Comparison of ENCODE assay signal across 8 cellular contexts in the genomic region with DNA sequence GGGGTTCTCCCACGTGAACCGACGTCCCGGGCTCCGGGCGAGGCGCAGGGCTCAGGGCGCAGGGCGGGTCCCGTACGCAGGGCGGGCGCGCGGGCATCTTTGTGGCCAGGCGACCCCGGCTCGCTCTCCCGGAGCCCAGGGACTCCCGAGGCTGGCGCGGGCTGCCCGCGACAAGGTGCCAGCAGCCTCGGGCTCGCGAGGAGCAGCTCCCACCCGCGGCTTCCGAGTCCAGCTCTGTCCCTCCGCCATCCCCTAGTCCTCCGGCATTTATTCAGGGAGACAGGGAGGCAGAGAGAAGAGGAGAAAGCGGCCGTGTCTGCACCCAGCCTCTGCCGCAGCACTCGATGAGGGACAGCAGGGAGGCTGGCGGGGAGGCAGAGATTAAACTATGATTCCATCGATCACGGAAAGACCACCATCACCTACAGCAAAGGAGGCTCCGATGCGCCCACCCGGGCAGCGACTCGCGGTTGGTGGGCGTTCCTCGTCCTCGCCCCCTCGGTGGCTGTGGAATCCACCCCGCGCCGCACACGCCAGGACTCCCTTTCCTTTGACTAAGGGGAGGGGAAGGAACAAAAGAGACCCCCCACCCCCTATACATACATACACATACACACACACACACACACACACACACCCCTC. TPM values are rescaled to one million over a fixed set of nuclear protein-coding genes. Genes with fewer than 3 reads are reported as not detected.
A peak's percentile ranks its signal among the peaks of the same experiment; 100 is the strongest.
DNase-seq lines count a peak whose midpoint lies in the region; ATAC-seq and TF ChIP-seq lines count a peak whose summit lies in the region.

No MANE protein-coding gene starts in this region.

- peak; percentile 67 for DNase-seq in NCI-H748 (lab: John Stamatoyannopoulos, UW; ENCODE audit: unreplicated experiment)
- no peak for DNase-seq in NCI-H748 treated with DMSO at 0.1 percent for 48 hours (lab: John Stamatoyannopoulos, UW)
- DNase-seq in RWPE2 (ENCODE audit: low spot score): no peak
- peak; percentile 34 to 48 for DNase-seq in erythroblast (lab: John Stamatoyannopoulos, UW)
- no peak for DNase-seq in natural killer cell treated with Interleukin-12 subunit alpha and Interleukin-12 subunit beta and Interleukin-15 and Interleukin-18, amount 100 ng/mL, for 72 hours (ENCODE audit: low spot score)

- H3K9me3 Mint-ChIP-seq in natural killer cell treated with Interleukin-12 subunit alpha and Interleukin-12 subunit beta and Interleukin-15 and Interleukin-18, amount 100 ng/mL, for 72 hours: no peaks in the 10 kb centered on the region

- ATAC-seq in RWPE2 (ENCODE audit: low read depth) (peak; percentile 66), GM18861 (IDR thresholded peaks at IDR 0.05; ENCODE audit: unreplicated experiment) (no peak), HG02763 (IDR thresholded peaks at IDR 0.05; ENCODE audit: unreplicated experiment) (no peak), HG02798 (IDR thresholded peaks at IDR 0.05; ENCODE audit: poor library complexity, unreplicated experiment) (no peak)
- ATAC-seq in natural killer cell treated with Interleukin-12 subunit alpha and Interleukin-12 subunit beta and Interleukin-15 and Interleukin-18, amount 100 ng/mL, for 72 hours: peak; percentile 29 to 46

- H3K4me1 Mint-ChIP-seq in natural killer cell treated with Interleukin-12 subunit alpha and Interleukin-12 subunit beta and Interleukin-15 and Interleukin-18, amount 100 ng/mL, for 72 hours (ENCODE audit: low read depth in 2 of 2): peaks cover 15 to 25% of the 10 kb centered on the region in 2 donors

- no peaks in the 10 kb centered on the region for H3K36me3 Mint-ChIP-seq in natural killer cell treated with Interleukin-12 subunit alpha and Interleukin-12 subunit beta and Interleukin-15 and Interleukin-18, amount 100 ng/mL, for 72 hours

- H3K9me3 ChIP-seq in RWPE2 (ENCODE audit: severe bottlenecking): no peaks in the 10 kb centered on the region

- peaks cover 10 to 35% of the 10 kb centered on the region in 2 donors for H3K27me3 Mint-ChIP-seq in natural killer cell treated with Interleukin-12 subunit alpha and Interleukin-12 subunit beta and Interleukin-15 and Interleukin-18, amount 100 ng/mL, for 72 hours

- no peak for TF ChIP-seq POLR2A in erythroblast (IDR thresholded peaks at IDR 0.05; ENCODE audit: low read length)

- peak overlapping the region; percentile 67 for H3K4me3 ChIP-seq in RWPE2 (ENCODE audit: severe bottlenecking)

- no peaks in the 10 kb centered on the region for H3K27me3 ChIP-seq in RWPE2 (ENCODE audit: insufficient read depth, poor library complexity, severe bottlenecking)

- peak overlapping the region; percentile 89 for H3K4me3 Mint-ChIP-seq in natural killer cell treated with Interleukin-12 subunit alpha and Interleukin-12 subunit beta and Interleukin-15 and Interleukin-18, amount 100 ng/mL, for 72 hours

- peak overlapping the region; percentile 25 to 62 for H3K27ac Mint-ChIP-seq in natural killer cell treated with Interleukin-12 subunit alpha and Interleukin-12 subunit beta and Interleukin-15 and Interleukin-18, amount 100 ng/mL, for 72 hours

- peaks cover 8% of the 10 kb centered on the region for H3K4me1 ChIP-seq in RWPE2 (ENCODE audit: insufficient read depth, poor library complexity, severe bottlenecking)

- no peaks in the 10 kb centered on the region for H3K36me3 ChIP-seq in RWPE2 (ENCODE audit: low read depth)

- no peak for TF ChIP-seq CTCF in RWPE2 (IDR thresholded peaks at IDR 0.05; ENCODE audit: poor library complexity, severe bottlenecking)

- H3K27ac ChIP-seq in RWPE2 (ENCODE audit: poor library complexity, severe bottlenecking): peak overlapping the region; percentile 38

RNA-seq across cellular contexts. Expression of a gene that starts 1.1 kb away (rescaled TPM):
- total RNA-seq in natural killer cell treated with Interleukin-12 subunit alpha and Interleukin-12 subunit beta and Interleukin-15 and Interleukin-18, amount 100 ng/mL, for 72 hours: under 1 TPM; 0.26 to 0.45 TPM

Comparison
In these comparisons a context has a peak if more than half of its experiments do, and no peak if none do; other contexts are left out.
1. DNase-seq: peak in NCI-H748 (single experiment) and erythroblast (2 of 2); none in NCI-H748 treated with DMSO at 0.1 percent for 48 hours (single experiment), RWPE2 (single experiment) and natural killer cell treated with Interleukin-12 subunit alpha and Interleukin-12 subunit beta and Interleukin-15 and Interleukin-18, amount 100 ng/mL, for 72 hours (single experiment).
2. ATAC-seq: peak in RWPE2 (single experiment) and natural killer cell treated with Interleukin-12 subunit alpha and Interleukin-12 subunit beta and Interleukin-15 and Interleukin-18, amount 100 ng/mL, for 72 hours (2 of 2); none in GM18861 (single experiment), HG02763 (single experiment) and HG02798 (single experiment).